Comparison of ENCODE assay signal across 31 cellular contexts in the genomic region with DNA sequence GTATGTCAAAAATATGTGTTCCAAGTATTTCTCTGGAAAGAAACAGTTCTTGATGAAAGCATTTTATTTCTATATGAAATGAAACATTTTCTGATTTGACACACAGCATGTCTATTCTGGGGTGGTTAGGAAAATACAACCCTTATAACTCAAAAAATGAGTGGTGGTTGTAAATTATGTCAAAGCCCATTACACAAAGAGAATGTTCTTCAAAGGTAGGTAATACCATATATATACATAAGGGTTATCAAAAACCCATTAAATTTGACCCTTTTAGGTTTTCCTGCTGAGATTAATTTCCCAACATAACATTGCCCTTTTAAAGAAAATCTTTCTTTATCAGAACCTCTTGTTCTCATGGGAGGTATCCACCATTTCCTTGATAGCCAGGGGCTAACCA.
DNase-seq lines count a peak whose midpoint lies in the region; ATAC-seq and TF ChIP-seq lines count a peak whose summit lies in the region.
"Had no signal": no experiment of that assay in that cellular context is flagged by ENCODE, and none has a peak within 500 bp of the region (broad histone marks: within the 10 kb centered on the region; RNA-seq: fewer than 3 reads in every experiment).

No MANE protein-coding gene starts in this region.

- H3K4me1 ChIP-seq in HEK293 (ENCODE audit: control insufficient read depth, insufficient read depth, low read length) (no peaks in the 10 kb centered on the region), PC-3 (ENCODE audit: insufficient read depth, low read length) (no peaks in the 10 kb centered on the region), uterus (no peaks in the 10 kb centered on the region)
- H3K4me1 ChIP-seq: A549; BE2C; BLaER1; BLaER1 treated with 17β-estradiol and CSF1 and Interleukin-3, amounts not matched to agents 10 nM and 100 nM; Caco-2 had no signal

- TF ChIP-seq CTCF in HEK293 (tag by site-specific recombination; IDR thresholded peaks at IDR 0.05) (no peak), PC-3 (conservative IDR thresholded peaks at IDR 0.05; ENCODE audit: low read depth, low read length) (no peak), uterus (IDR thresholded peaks at IDR 0.05) (no peak)

- H3K79me2 ChIP-seq in PC-3 (ENCODE audit: low read length) = no peaks in the 10 kb centered on the region

- ATAC-seq in PC-3 (no peak), HG03520 (IDR thresholded peaks at IDR 0.05; ENCODE audit: unreplicated experiment) (no peak)
- ATAC-seq: A549; CD8-positive, alpha-beta T cell had no signal

- H3K27ac ChIP-seq in HEK293 (ENCODE audit: extremely low read depth, low read depth, low read length) (no peak overlapping the region), PC-3 (ENCODE audit: low read length) (no peak overlapping the region), uterus (no peak overlapping the region)
- H3K27ac ChIP-seq: 22Rv1; A549; BLaER1; BLaER1 treated with 17β-estradiol and CSF1 and Interleukin-3, amounts not matched to agents 10 nM and 100 nM; C4-2B had no signal

- no peak overlapping the region for H3K4me2 ChIP-seq in PC-3 (ENCODE audit: low read length)
- H3K4me2 ChIP-seq: A549; BLaER1; BLaER1 treated with 17β-estradiol and CSF1 and Interleukin-3, amounts not matched to agents 10 nM and 100 nM had no signal

- H3K27me3 ChIP-seq in PC-3 (ENCODE audit: low read length) (no peaks in the 10 kb centered on the region), uterus (no peaks in the 10 kb centered on the region)
- H3K27me3 ChIP-seq: BE2C; BLaER1; BLaER1 treated with 17β-estradiol and CSF1 and Interleukin-3, amounts not matched to agents 10 nM and 100 nM had no signal

- H3K36me3 ChIP-seq in HEK293 (ENCODE audit: control insufficient read depth in 2 of 2, insufficient read depth in 1 of 2, low read length in 2 of 2) (no peaks in the 10 kb centered on the region), PC-3 (ENCODE audit: low read depth, low read length) (no peaks in the 10 kb centered on the region), uterus (no peaks in the 10 kb centered on the region)
- H3K36me3 ChIP-seq: BE2C; BLaER1; BLaER1 treated with 17β-estradiol and CSF1 and Interleukin-3, amounts not matched to agents 10 nM and 100 nM had no signal

- BruUV-seq in PC-3 (replicated peaks; lab: Mats Ljungman, UMichigan) = no TSS peak

- intact Hi-C loops in PC-3 (cut with micrococcal nuclease) (no loop called here), uterus (cut with DNase I; ENCODE audit: low total_unique reads) (no loop called here)

- no peak overlapping the region for H3K9ac ChIP-seq in PC-3 (ENCODE audit: low read length)
- H3K9ac ChIP-seq: BLaER1; BLaER1 treated with 17β-estradiol and CSF1 and Interleukin-3, amounts not matched to agents 10 nM and 100 nM had no signal

- H3K9me3 ChIP-seq in HEK293 (ENCODE audit: control insufficient read depth, insufficient read depth, low read depth, low read length) (no peaks in the 10 kb centered on the region), PC-3 (ENCODE audit: low read length) (no peaks in the 10 kb centered on the region), uterus (no peaks in the 10 kb centered on the region)
- H3K9me3 ChIP-seq: A549; BE2C; BLaER1; BLaER1 treated with 17β-estradiol and CSF1 and Interleukin-3, amounts not matched to agents 10 nM and 100 nM; Caco-2 had no signal

- 0 out of 2 replicates have a peak overlapping the region, but pooled peaks have one; percentile 6 for H2AFZ ChIP-seq in PC-3 (ENCODE audit: low read length)

- DNase-seq in HEK293T (ENCODE audit: extremely low spot score) = peak; percentile 8
- no peak for DNase-seq in PC-3
- no peak for DNase-seq in uterus
- DNase-seq in NCI-H187 (lab: John Stamatoyannopoulos, UW) = no peak
- DNase-seq: 8988T; ACHN; AML-193; BE2C; C1 segment of cervical spinal cord; Caco-2; Calu3; CD4-positive, alpha-beta memory T cell; CD4-positive, alpha-beta T cell; CD4-positive, CD25-positive, alpha-beta regulatory T cell; CD8-positive, alpha-beta memory T cell; CD8-positive, alpha-beta T cell; COR-L47; DMS 273 treated with DMSO at 0.1 percent for 48 hours; DMS153; DMS53; DMS79; DMS79 treated with DMSO at 0.1 percent for 48 hours; DND-41; EL had no signal

- POLR2A ChIA-PET in HEK293 (lab: Yijun Ruan, JAX) (no interaction called here), HEK293T (lab: Yijun Ruan, JAX) (no interaction called here), PC-3 (lab: Charles Lee; ENCODE audit: unreplicated experiment) (no interaction called here)

- CTCF ChIA-PET in HEK293 (lab: Yijun Ruan, JAX) = no interaction called here
- CTCF ChIA-PET in HEK293T (lab: Yijun Ruan, JAX) = no interaction called here
- CTCF ChIA-PET in PC-3 (lab: Charles Lee) = no interaction called here

- no peak for TF ChIP-seq POLR2A in uterus (IDR thresholded peaks at IDR 0.05)

- no peaks in the 10 kb centered on the region for H3F3A ChIP-seq in PC-3 (ENCODE audit: low read length, unreplicated experiment)

- H4K20me1 ChIP-seq in PC-3 (ENCODE audit: low read length) = no peaks in the 10 kb centered on the region
- H4K20me1 ChIP-seq: BLaER1; BLaER1 treated with 17β-estradiol and CSF1 and Interleukin-3, amounts not matched to agents 10 nM and 100 nM had no signal

- no peaks in the 10 kb centered on the region for H3K9me2 ChIP-seq in PC-3 (replicated peaks; ENCODE audit: low read length)

- H3K4me3 ChIP-seq in HEK293 (ENCODE audit: low read depth, low read length) (no peak overlapping the region), PC-3 (ENCODE audit: low read length) (no peak overlapping the region), uterus (no peak overlapping the region)
- H3K4me3 ChIP-seq: A549; BLaER1; BLaER1 treated with 17β-estradiol and CSF1 and Interleukin-3, amounts not matched to agents 10 nM and 100 nM had no signal

TF ChIP-seq in HEK293, 187 proteins besides CTCF, POLR2A, EP300 and RAD21:
- TF ChIP-seq ZNF658 (tag by site-specific recombination; IDR thresholded peaks at IDR 0.05) = no peak
- TF ChIP-seq TCF7L2 (IDR thresholded peaks at IDR 0.05; ENCODE audit: borderline replicate concordance, low read depth, low read length) = peak; percentile 99
- TF ChIP-seq ZNF48 (tag by site-specific recombination; IDR thresholded peaks at IDR 0.05) = no peak
- TF ChIP-seq ZNF112 (tag by site-specific recombination; IDR thresholded peaks at IDR 0.05) = no peak
- TF ChIP-seq SP7 (tag by site-specific recombination; IDR thresholded peaks at IDR 0.05) = no peak

TF ChIP-seq in HEK293T, 16 proteins besides CTCF, POLR2A, EP300 and RAD21:
- TF ChIP-seq ARNT (IDR thresholded peaks at IDR 0.05) = no peak
- TF ChIP-seq, protein P1, sequence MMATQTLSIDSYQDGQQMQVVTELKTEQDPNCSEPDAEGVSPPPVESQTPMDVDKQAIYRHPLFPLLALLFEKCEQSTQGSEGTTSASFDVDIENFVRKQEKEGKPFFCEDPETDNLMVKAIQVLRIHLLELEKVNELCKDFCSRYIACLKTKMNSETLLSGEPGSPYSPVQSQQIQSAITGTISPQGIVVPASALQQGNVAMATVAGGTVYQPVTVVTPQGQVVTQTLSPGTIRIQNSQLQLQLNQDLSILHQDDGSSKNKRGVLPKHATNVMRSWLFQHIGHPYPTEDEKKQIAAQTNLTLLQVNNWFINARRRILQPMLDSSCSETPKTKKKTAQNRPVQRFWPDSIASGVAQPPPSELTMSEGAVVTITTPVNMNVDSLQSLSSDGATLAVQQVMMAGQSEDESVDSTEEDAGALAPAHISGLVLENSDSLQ (IDR thresholded peaks at IDR 0.05) = peak; percentile 63
- no peak for TF ChIP-seq L3MBTL2 (conservative IDR thresholded peaks at IDR 0.05)
- TF ChIP-seq LEF1 (IDR thresholded peaks at IDR 0.05; ENCODE audit: borderline replicate concordance) = no peak
